ENCODE assay signal across 8 cellular contexts in genomic region chr4:168832746-168833575, GRCh38.
DNase-seq lines count a peak whose midpoint lies in the region; ATAC-seq, FAIRE-seq and TF ChIP-seq lines count a peak whose summit lies in the region.

No MANE protein-coding gene starts in this region.

- FAIRE-seq in endothelial cell of umbilical vein (lab: Jason Lieb, UNC) (peak; percentile 59), urothelium cell line (lab: Jason Lieb, UNC) (no peak)

- H4K20me1 ChIP-seq in endothelial cell of umbilical vein (replicated peaks; ENCODE audit: control insufficient read depth, extremely low read depth, insufficient read depth, low read length) = no peaks in the 10 kb centered on the region

- no peaks in the 10 kb centered on the region for H3K27me3 ChIP-seq in endothelial cell of umbilical vein (ENCODE audit: control insufficient read depth in 2 of 2, insufficient read depth in 2 of 2, low read length in 2 of 2)
- H3K27me3 ChIP-seq in mononuclear cell (ENCODE audit: insufficient read depth, low read length) = peaks cover 61% of the 10 kb centered on the region

- intact Hi-C loops in endothelial cell of umbilical vein (cut with micrococcal nuclease) = loop anchor here (1.0 to 2.0 kb wide), 5 partner anchors 16 to 248 kb away; no protein-coding TSS in a partner anchor

- H3K9ac ChIP-seq in SK-N-MC (ENCODE audit: insufficient read length) (peak overlapping the region; percentile 41), endothelial cell of umbilical vein (replicated peaks; ENCODE audit: extremely low read depth, insufficient read depth, low read length) (peak overlapping the region; percentile 92)

- H3K79me2 ChIP-seq in endothelial cell of umbilical vein (ENCODE audit: control insufficient read depth, insufficient read depth, low read length) = peaks cover 15% of the 10 kb centered on the region

- no peak overlapping the region for H3K27ac ChIP-seq in SK-N-MC
- peak overlapping the region; percentile 73 for H3K27ac ChIP-seq in endothelial cell of umbilical vein (ENCODE audit: insufficient read depth, low read depth, low read length)

- dilution Hi-C loops in endothelial cell of umbilical vein (cut with MboI; ENCODE audit: extremely low pct_ligation_motif_present, low sequenced_read_pairs) = no loop called here

- H3K4me1 ChIP-seq in endothelial cell of umbilical vein (ENCODE audit: control insufficient read depth, extremely low read depth, insufficient read depth, low read length) = peaks cover 17% of the 10 kb centered on the region
- H3K4me1 ChIP-seq in mononuclear cell (ENCODE audit: insufficient read depth, low read length) = peaks cover 27% of the 10 kb centered on the region

- POLR2A ChIA-PET in endothelial cell of umbilical vein (lab: Charles Lee) = interaction anchor here (0.6 to 3.5 kb wide), 4 partner anchors 11 to 720 kb away, joined by 3 to 50 read pairs (median 4); no protein-coding TSS in a partner anchor

- CTCF ChIA-PET in endothelial cell of umbilical vein (lab: Charles Lee) = interaction anchor here (0.6 to 4.6 kb wide), 14 partner anchors 11 to 649 kb away, joined by 3 to 22 read pairs (median 3); no protein-coding TSS in a partner anchor

- peak; percentile 6 to 46 for TF ChIP-seq CTCF in endothelial cell of umbilical vein (IDR thresholded peaks at IDR 0.05; ENCODE audit: extremely low read depth in 1 of 2, insufficient read depth in 1 of 2, low read depth in 1 of 2, low read length in 2 of 2)

- TF ChIP-seq POLR2A in endothelial cell of umbilical vein (IDR thresholded peaks at IDR 0.05; ENCODE audit: low read depth, low read length) = no peak

- ATAC-seq in GM18867 (IDR thresholded peaks at IDR 0.05; ENCODE audit: unreplicated experiment) = no peak

- no peaks in the 10 kb centered on the region for H3K36me3 ChIP-seq in SK-N-MC (ENCODE audit: insufficient read depth, low read length)
- no peaks in the 10 kb centered on the region for H3K36me3 ChIP-seq in endothelial cell of umbilical vein (ENCODE audit: control insufficient read depth in 2 of 2, extremely low read depth in 1 of 2, insufficient read depth in 2 of 2, low read length in 2 of 2)

- H3K9me3 ChIP-seq in SK-N-MC (ENCODE audit: low read depth, low read length) = no peaks in the 10 kb centered on the region
- no peaks in the 10 kb centered on the region for H3K9me3 ChIP-seq in endothelial cell of umbilical vein (replicated peaks; ENCODE audit: control insufficient read depth, insufficient read depth, low read length)
- H3K9me3 ChIP-seq in mononuclear cell (ENCODE audit: low read depth, low read length) = no peaks in the 10 kb centered on the region

- peak; percentile 27 for DNase-seq in NCI-H748 (lab: John Stamatoyannopoulos, UW; ENCODE audit: unreplicated experiment)
- DNase-seq in NCI-H748 treated with DMSO at 0.1 percent for 48 hours (lab: John Stamatoyannopoulos, UW) = no peak
- DNase-seq in SK-N-MC (ENCODE audit: low read depth, low spot score) = no peak
- peak; percentile 32 for DNase-seq in endothelial cell of umbilical vein (ENCODE audit: low read depth, low spot score)
- DNase-seq in urothelium cell line (ENCODE audit: low spot score) = peak; percentile 20
- no peak for DNase-seq in SHP77 (lab: John Stamatoyannopoulos, UW)

- peak overlapping the region; percentile 96 for H3K4me2 ChIP-seq in endothelial cell of umbilical vein (ENCODE audit: insufficient read depth, low read length)

- H3K9me1 ChIP-seq in endothelial cell of umbilical vein (replicated peaks; ENCODE audit: control insufficient read depth, extremely low read depth, insufficient read depth, low read length) = no peaks in the 10 kb centered on the region

- peak overlapping the region; percentile 76 for H3K4me3 ChIP-seq in SK-N-MC
- H3K4me3 ChIP-seq in endothelial cell of umbilical vein (replicated peaks in 1 of 3; ENCODE audit: insufficient read depth in 1 of 3, low read depth in 1 of 3, low read length in 3 of 3) = peak overlapping the region; percentile 72 to 88 (median 81)
- peak overlapping the region; percentile 44 for H3K4me3 ChIP-seq in mononuclear cell (ENCODE audit: low read length)

- H2AFZ ChIP-seq in endothelial cell of umbilical vein (ENCODE audit: low read depth, low read length) = peak overlapping the region; percentile 67

- BruUV-seq in endothelial cell of umbilical vein (replicated peaks; lab: Mats Ljungman, UMichigan) = no TSS peak

TF ChIP-seq in endothelial cell of umbilical vein, 7 proteins besides CTCF, POLR2A, EP300 and RAD21:
- TF ChIP-seq MAX (IDR thresholded peaks at IDR 0.05; ENCODE audit: insufficient read depth, insufficient read length) (no peak), MYC (IDR thresholded peaks at IDR 0.05; ENCODE audit: low read depth, low read length) (no peak), FOS (IDR thresholded peaks at IDR 0.05; ENCODE audit: borderline replicate concordance, insufficient read depth, low read length) (no peak), POLR2AphosphoS5 (IDR thresholded peaks at IDR 0.05; ENCODE audit: insufficient read depth, low read depth, low read length) (no peak), JUN (IDR thresholded peaks at IDR 0.05; ENCODE audit: borderline replicate concordance, insufficient read depth, insufficient read length, low read depth) (no peak), EZH2 (IDR thresholded peaks at IDR 0.05; ENCODE audit: borderline replicate concordance, low read depth, low read length, severe bottlenecking) (no peak), GATA2 (IDR thresholded peaks at IDR 0.05; ENCODE audit: insufficient read depth, insufficient read length, low read depth, low read length) (no peak)

Comparison
In these comparisons a context has a peak if more than half of its experiments do, and no peak if none do; other contexts are left out.
1. DNase-seq: peak in NCI-H748 (single experiment), endothelial cell of umbilical vein (single experiment) and urothelium cell line (single experiment); none in NCI-H748 treated with DMSO at 0.1 percent for 48 hours (single experiment), SK-N-MC (single experiment) and SHP77 (0 of 2).
2. Peak in every context shown above with its lines, with median percentiles within 50 percentile points of each other: H3K4me3 ChIP-seq.